8 cellular contexts compared by ENCODE assay signal in genomic region chr12:94469522-94469921, GRCh38.
"Had no signal": no experiment of that assay in that cellular context is flagged by ENCODE, and none has a peak within 500 bp of the region (broad histone marks: within the 10 kb centered on the region; RNA-seq: fewer than 3 reads in every experiment).

No MANE protein-coding gene starts in this region.

- H3K27ac ChIP-seq: GM23248 had no signal

- H3K9me3 ChIP-seq: HAP-1 had no signal

- H3K4me1 ChIP-seq: HAP-1 had no signal

- H3K36me3 ChIP-seq: HAP-1 had no signal

- DNase-seq: GM23248, GOT3, H7, H9, HCEC 1CT, HFFc6 had no signal

- H3K4me3 ChIP-seq: GM23248, GM23338, HAP-1 had no signal
